Comparison of ENCODE assay signal across 11 cellular contexts in genomic region chr7:157576415-157576814, GRCh38.
DNase-seq lines count a peak whose midpoint lies in the region; ATAC-seq, FAIRE-seq and TF ChIP-seq lines count a peak whose summit lies in the region.
"Had no signal": no experiment of that assay in that cellular context is flagged by ENCODE, and none has a peak within 500 bp of the region (broad histone marks: within the 10 kb centered on the region; RNA-seq: fewer than 3 reads in every experiment).

No MANE protein-coding gene starts in this region.

- TF ChIP-seq POLR2A in K562 (conservative IDR thresholded peaks at IDR 0.05) (no peak), GM12892 (IDR thresholded peaks at IDR 0.05; ENCODE audit: low read depth, low read length) (no peak)

- peaks cover 14 to 36% (median 26%) of the 10 kb centered on the region in 4 donors for H3K4me1 Mint-ChIP-seq in CD4-positive, alpha-beta memory T cell
- H3K4me1 Mint-ChIP-seq in osteocyte (ENCODE audit: unreplicated experiment) = no peaks in the 10 kb centered on the region

- peak overlapping the region; percentile 73 to 87 (median 82) for H3K4me3 Mint-ChIP-seq in CD4-positive, alpha-beta memory T cell
- no peak overlapping the region for H3K4me3 Mint-ChIP-seq in osteocyte (ENCODE audit: unreplicated experiment)
- H3K4me3 Mint-ChIP-seq: brain had no signal

- H3K4me3 ChIP-seq in CD4-positive, alpha-beta memory T cell (ENCODE audit: low read length in 2 of 2) = peak overlapping the region in 1 of 2 donors; percentile 57
- H3K4me3 ChIP-seq in K562 = no peak overlapping the region
- H3K4me3 ChIP-seq: hepatocyte had no signal

- peak; percentile 62 to 82 (median 75) for DNase-seq in CD4-positive, alpha-beta memory T cell
- peak; percentile 31 to 39 for DNase-seq in activated CD4-positive, alpha-beta T cell treated with anti-CD3 and anti-CD28 coated beads for 4 hours
- DNase-seq in K562 (ENCODE audit: extremely low read depth in 1 of 4, low spot score in 3 of 4) (peak in 1 of 4 experiments; percentile 17), GM12892 (ENCODE audit: insufficient read length) (no peak), GM10248 (ENCODE audit: extremely low spot score) (no peak), osteocyte (ENCODE audit: extremely low spot score, unreplicated experiment) (no peak)
- DNase-seq in stimulated activated CD4-positive, alpha-beta T cell treated with anti-CD3 and anti-CD28 coated beads, Interleukin-1b, Interleukin-23, amount 100 ng/mL, for 48 hours = peak; percentile 68
- DNase-seq: NCI-H748 treated with DMSO at 0.1 percent for 48 hours had no signal

- TF ChIP-seq EP300 in K562 (IDR thresholded peaks at IDR 0.05; ENCODE audit: low read length) = no peak

- H3K9me1 ChIP-seq in K562 (ENCODE audit: control insufficient read depth, insufficient read depth, low read length) = no peaks in the 10 kb centered on the region

- H4K20me1 ChIP-seq in K562 (replicated peaks; ENCODE audit: control insufficient read depth, insufficient read depth, low read length) = no peaks in the 10 kb centered on the region

- ATAC-seq in K562 (peak; percentile 59), HG02885 (IDR thresholded peaks at IDR 0.05; ENCODE audit: poor library complexity, unreplicated experiment) (no peak)

- FAIRE-seq in K562 (lab: Jason Lieb, UNC) (no peak), GM12892 (lab: Jason Lieb, UNC) (no peak)

- H3K27me3 Mint-ChIP-seq in CD4-positive, alpha-beta memory T cell = peaks cover 0 to 2% of the 10 kb centered on the region in 2 donors
- H3K27me3 Mint-ChIP-seq in osteocyte (ENCODE audit: unreplicated experiment) = peaks cover 2% of the 10 kb centered on the region

- under 1% methylated on average over 34 of the region's 36 CpGs for WGBS in K562 (ENCODE audit: insufficient coverage, low coverage, missing lambda C conversion rate)

- no peaks in the 10 kb centered on the region for H3K9me3 ChIP-seq in CD4-positive, alpha-beta memory T cell (ENCODE audit: control insufficient read depth in 1 of 2, low read length in 2 of 2)
- H3K9me3 ChIP-seq in K562 (replicated peaks; ENCODE audit: control insufficient read depth, insufficient read depth, low read depth, low read length) = no peaks in the 10 kb centered on the region

- peak overlapping the region; percentile 76 to 97 (median 92) for H3K27ac Mint-ChIP-seq in CD4-positive, alpha-beta memory T cell
- H3K27ac Mint-ChIP-seq in osteocyte (ENCODE audit: unreplicated experiment) = no peak overlapping the region

- CTCF ChIA-PET in CD4-positive, alpha-beta memory T cell (lab: Charles Lee; ENCODE audit: partially characterized antibody) = interaction anchor here (1.3 kb wide), 1 partner anchor 37 kb away, joined by 3 read pairs; no protein-coding TSS in a partner anchor
- CTCF ChIA-PET in K562 (lab: Yijun Ruan, JAX; ENCODE audit: low intra/inter-chr PET ratio) (no interaction called here), GM10248 (lab: Yijun Ruan, JAX) (no interaction called here)

- no peaks in the 10 kb centered on the region for H3K36me3 Mint-ChIP-seq in CD4-positive, alpha-beta memory T cell
- no peaks in the 10 kb centered on the region for H3K36me3 Mint-ChIP-seq in osteocyte (ENCODE audit: unreplicated experiment)

- no peaks in the 10 kb centered on the region for H3K36me3 ChIP-seq in CD4-positive, alpha-beta memory T cell (ENCODE audit: insufficient read depth, low read length)
- H3K36me3 ChIP-seq in K562 (ENCODE audit: control insufficient read depth, insufficient read depth, low read length) = no peaks in the 10 kb centered on the region

- BruUV-seq in K562 (replicated peaks; lab: Mats Ljungman, UMichigan) = no TSS peak

- H3K27me3 ChIP-seq in CD4-positive, alpha-beta memory T cell (ENCODE audit: insufficient read depth, low read length) = no peaks in the 10 kb centered on the region
- H3K27me3 ChIP-seq in K562 (ENCODE audit: control insufficient read depth in 2 of 2, insufficient read depth in 2 of 2, low read length in 2 of 2) = peaks cover 80% of the 10 kb centered on the region in 2 experiments
- H3K27me3 ChIP-seq: hepatocyte had no signal

- no peaks in the 10 kb centered on the region for H3K9me3 Mint-ChIP-seq in CD4-positive, alpha-beta memory T cell
- H3K9me3 Mint-ChIP-seq in osteocyte (ENCODE audit: unreplicated experiment) = no peaks in the 10 kb centered on the region

- TF ChIP-seq RAD21 in K562 (CRISPR knock-in tag; conservative IDR thresholded peaks at IDR 0.05 in 1 of 2, IDR thresholded peaks at IDR 0.05 in 1 of 2) = no peak

- in situ Hi-C loops in K562 (cut with MboI) = no loop called here

- H3K9ac ChIP-seq in K562 (ENCODE audit: insufficient read depth in 1 of 2, low read depth in 2 of 2, low read length in 2 of 2) = no peak overlapping the region

- H3K4me2 ChIP-seq in K562 (ENCODE audit: insufficient read depth, low read length) = peak overlapping the region; percentile 19
- H3K4me2 ChIP-seq: hepatocyte had no signal

- intact Hi-C loops in CD4-positive, alpha-beta memory T cell (cut with micrococcal nuclease) = loop anchor here (5.0 kb wide), 1 partner anchor 74 kb away; no protein-coding TSS in a partner anchor
- intact Hi-C loops in K562 (cut with micrococcal nuclease) = no loop called here

- no peaks in the 10 kb centered on the region for H3K79me2 ChIP-seq in K562 (ENCODE audit: control insufficient read depth, insufficient read depth, low read length)
- H3K79me2 ChIP-seq: hepatocyte had no signal

- TF ChIP-seq CTCF in K562 (IDR thresholded peaks at IDR 0.05 in 2 of 3, conservative IDR thresholded peaks at IDR 0.05 in 1 of 3; ENCODE audit: insufficient read depth in 2 of 3, low read depth in 1 of 3, low read length in 3 of 3) (no peak), GM10248 (IDR thresholded peaks at IDR 0.05; ENCODE audit: control extremely low read depth, extremely low read depth, low read depth, missing control alignments) (no peak), osteocyte (IDR thresholded peaks at IDR 0.05) (no peak)

- H2AFZ ChIP-seq in K562 (ENCODE audit: low read depth, low read length) = no peak overlapping the region
- H2AFZ ChIP-seq: hepatocyte had no signal

- H3K4me1 ChIP-seq in CD4-positive, alpha-beta memory T cell (ENCODE audit: insufficient read depth, low read length) = peaks cover 11% of the 10 kb centered on the region
- peaks cover 0 to 6% of the 10 kb centered on the region in 2 experiments; a peak in 2 of 5 replicates for H3K4me1 ChIP-seq in K562 (replicated peaks in 1 of 2; ENCODE audit: control insufficient read depth in 2 of 2, insufficient read depth in 2 of 2, low read length in 2 of 2)

- H3K27ac ChIP-seq in CD4-positive, alpha-beta memory T cell (ENCODE audit: low read depth, low read length) = peak overlapping the region; percentile 34
- no peak overlapping the region for H3K27ac ChIP-seq in K562 (ENCODE audit: extremely low read depth, low read depth, low read length)
- H3K27ac ChIP-seq: hepatocyte had no signal

- POLR2A ChIA-PET in CD4-positive, alpha-beta memory T cell (lab: Charles Lee; ENCODE audit: partially characterized antibody) = interaction anchor here (0.6 to 2.0 kb wide), 9 partner anchors 11 to 189 kb away, joined by 3 to 13 read pairs (median 4); no protein-coding TSS in a partner anchor
- POLR2A ChIA-PET in K562 (lab: Yijun Ruan, JAX) (interaction anchor here (0.6 to 0.7 kb wide), 2 partner anchors 27 to 197 kb away, joined by 3 read pairs; no protein-coding TSS in a partner anchor), GM10248 (lab: Yijun Ruan, JAX) (no interaction called here)

TF ChIP-seq in K562, 482 proteins besides CTCF, POLR2A, EP300 and RAD21 (continues in another document):
- TF ChIP-seq PHF8 (IDR thresholded peaks at IDR 0.05; ENCODE audit: borderline replicate concordance, low read length) (0 out of 2 replicates have a peak, but pooled peaks have one; percentile 13), CREM (IDR thresholded peaks at IDR 0.05; ENCODE audit: low read depth) (peak; percentile 69), ZNF518B (CRISPR knock-in tag; IDR thresholded peaks at IDR 0.05) (no peak)

Comparison
In these comparisons a context has a peak if more than half of its experiments do, and no peak if none do; other contexts are left out.
1. DNase-seq: peak in CD4-positive, alpha-beta memory T cell (5 of 5), activated CD4-positive, alpha-beta T cell treated with anti-CD3 and anti-CD28 coated beads for 4 hours (2 of 2) and stimulated activated CD4-positive, alpha-beta T cell treated with anti-CD3 and anti-CD28 coated beads, Interleukin-1b, Interleukin-23, amount 100 ng/mL, for 48 hours (single experiment); none in GM12892 (single experiment), GM10248 (single experiment) and osteocyte (single experiment).